Comparison of ENCODE assay signal across 32 cellular contexts in genomic region chr5:37712750-37713149, GRCh38.
"Had no signal": no experiment of that assay in that cellular context is flagged by ENCODE, and none has a peak within 500 bp of the region (broad histone marks: within the 10 kb centered on the region; RNA-seq: fewer than 3 reads in every experiment).

No MANE protein-coding gene starts in this region.

- ATAC-seq: activated naive CD4-positive, alpha-beta T cell treated with anti-CD3 and anti-CD28 coated beads, Interleukin-2, amount 50 U/mL, for 72 hours; activated naive CD8-positive, alpha-beta T cell treated with anti-CD3 and anti-CD28 coated beads, Interleukin-2, amount 50 U/mL, for 24 hours; activated T-cell treated with anti-CD3 and anti-CD28 coated beads, Interleukin-2, amount 50 U/mL, for 4 hours; activated T-cell treated with anti-CD3 and anti-CD28 coated beads, Interleukin-2, amount 50 U/mL, for 72 hours; activated T-helper 17 cell treated with anti-CD3 and anti-CD28 coated beads, Interleukin-2, amount 50 U/mL, for 72 hours; body of pancreas had no signal

- H3K9me3 ChIP-seq: adrenal gland, ascending aorta, body of pancreas, breast epithelium had no signal

- H3K4me3 ChIP-seq: adrenal gland, ascending aorta, body of pancreas, breast epithelium, cardiac muscle cell had no signal

- DNase-seq: activated effector memory CD4-positive, alpha-beta T cell treated with anti-CD3 and anti-CD28 coated beads, Interleukin-2, amount 50 U/mL, for 16 hours; activated effector memory CD4-positive, alpha-beta T cell treated with Interleukin-2 at 50 U/mL for 16 hours; activated gamma-delta T cell; activated gamma-delta T cell treated with Interleukin-2 at 50 U/mL for 16 hours; activated naive CD4-positive, alpha-beta T cell; activated naive CD4-positive, alpha-beta T cell treated with anti-CD3 and anti-CD28 coated beads for 36 hours; activated naive CD4-positive, alpha-beta T cell treated with anti-CD3 and anti-CD28 coated beads, Interleukin-2, amount 10 ng/mL, durations not matched to agents 7 days and 5 days; activated naive CD4-positive, alpha-beta T cell treated with anti-CD3 and anti-CD28 coated beads, Interleukin-2, amount 50 U/mL, for 16 hours; activated naive CD4-positive, alpha-beta T cell treated with Interleukin-2 at 50 U/mL for 16 hours; activated naive CD8-positive, alpha-beta T cell treated with anti-CD3 and anti-CD28 coated beads for 36 hours; activated naive CD8-positive, alpha-beta T cell treated with anti-CD3 and anti-CD28 coated beads, Interleukin-2, amount 10 ng/mL, durations not matched to agents 7 days and 5 days; activated naive CD8-positive, alpha-beta T cell treated with anti-CD3 and anti-CD28 coated beads, Interleukin-2, amount 50 U/mL, for 24 hours; activated T-cell treated with anti-CD3 and anti-CD28 coated beads, Interleukin-2, amount 50 U/mL, for 1 hour; activated T-cell treated with anti-CD3 and anti-CD28 coated beads, Interleukin-2, amount 50 U/mL, for 24 hours; activated T-cell treated with anti-CD3 and anti-CD28 coated beads, Interleukin-2, amount 50 U/mL, for 4 hours; activated T-cell treated with anti-CD3 and anti-CD28 coated beads, Interleukin-2, amount 50 U/mL, for 48 hours; activated T-cell treated with anti-CD3 and anti-CD28 coated beads, Interleukin-2, amount 50 U/mL, for 72 hours; adrenal gland; amniotic stem cell; amygdala; anterior cingulate cortex; aorta; body of pancreas; brain microvascular endothelial cell; caudate nucleus; central memory CD4-positive, alpha-beta T cell; cerebellar nuclear complex had no signal

- H3K36me3 ChIP-seq: adrenal gland, ascending aorta, brain microvascular endothelial cell, breast epithelium, cardiac muscle cell had no signal

- H3K27me3 ChIP-seq: adrenal gland, ascending aorta, body of pancreas, brain microvascular endothelial cell, breast epithelium, cardiac muscle cell had no signal

- H3K4me1 ChIP-seq: breast epithelium had no signal

- H3K27ac ChIP-seq: adrenal gland, ascending aorta, body of pancreas, brain microvascular endothelial cell, breast epithelium, cardiac muscle cell had no signal
